In genomic region chr15:30990036-30990435, GRCh38 we compare ENCODE assay signal across 8 cellular contexts. TPM values are rescaled to one million over a fixed set of nuclear protein-coding genes. Genes with fewer than 3 reads are reported as not detected.
DNase-seq lines count a peak whose midpoint lies in the region; ATAC-seq, FAIRE-seq and TF ChIP-seq lines count a peak whose summit lies in the region.

No MANE protein-coding gene starts in this region.

- no peak overlapping the region for H2BK120ac ChIP-seq in H1 (replicated peaks; ENCODE audit: low read depth, low read length)

- no peak overlapping the region for H3K14ac ChIP-seq in H1 (ENCODE audit: insufficient read length)

- H3K27ac ChIP-seq in H1 (ENCODE audit: low read depth, low read length) (no peak overlapping the region), pancreas (peak overlapping the region in 1 of 4 donors; percentile 90)

- CTCF ChIA-PET in H1 (lab: Charles Lee; ENCODE audit: partially characterized antibody), result interaction anchor here (0.7 to 1.1 kb wide), 2 partner anchors 8 to 32 kb away, joined by 3 to 4 read pairs; no protein-coding TSS in a partner anchor

- peak overlapping the region in 2 of 4 experiments; percentile 86 to 91; a peak in 3 of 8 replicates for H3K4me3 ChIP-seq in H1 (ENCODE audit: extremely low read depth in 1 of 4, insufficient read depth in 2 of 4, low read depth in 3 of 4, low read length in 4 of 4)
- H3K4me3 ChIP-seq in pancreas, result peak overlapping the region in 3 of 4 donors; percentile 63 to 93 (median 75)

- peaks cover 2% of the 10 kb centered on the region; the same call in 1 of the 2 replicates for H3K79me1 ChIP-seq in H1 (ENCODE audit: low read depth, low read length)

- WGBS in H1 (ENCODE audit: extremely low coverage in 1 of 2, insufficient coverage in 1 of 2, insufficient read length in 1 of 2, insufficient replicate concordance in 2 of 2, low coverage in 1 of 2, low lambda C conversion rate in 2 of 2, missing lambda C conversion rate in 1 of 2), 2 experiments, result 93% methylated on average over 2 of the region's 2 CpGs; no CpG with 5 or more reads in 1 of the 2 experiments
- WGBS in pancreas, 2 donors, result 21 to 37% methylated on average over 2 of the region's 2 CpGs

- DNase-seq in ELR (ENCODE audit: low read depth) (peak; percentile 20), OCI-M1 (lab: John Stamatoyannopoulos, UW) (peak; percentile 51), H1 (ENCODE audit: low read depth in 1 of 2, low spot score in 2 of 2) (no peak), pancreas (no peak), NCI-H2107 (lab: John Stamatoyannopoulos, UW) (no peak), NK-92 (lab: John Stamatoyannopoulos, UW; ENCODE audit: unreplicated experiment) (no peak), activated gamma-delta T cell (lab: John Stamatoyannopoulos, UW) (no peak)

- no peak for TF ChIP-seq RAD21 in H1 (IDR thresholded peaks at IDR 0.05 in 1 of 2, conservative IDR thresholded peaks at IDR 0.05 in 1 of 2; ENCODE audit: low read depth in 2 of 2, low read length in 2 of 2)

- H3K9me3 ChIP-seq in H1 (ENCODE audit: insufficient read depth in 2 of 2, low read depth in 1 of 2, low read length in 1 of 2), result no peaks in the 10 kb centered on the region
- H3K9me3 ChIP-seq in pancreas, result no peaks in the 10 kb centered on the region

- no peak overlapping the region for H2AK5ac ChIP-seq in H1 (ENCODE audit: low read depth, low read length)

- POLR2A ChIA-PET in H1 (lab: Charles Lee; ENCODE audit: partially characterized antibody), result interaction anchor here (2.5 kb wide), 1 partner anchor 11 kb away, joined by 13 read pairs; no protein-coding TSS in a partner anchor

- no peak for TF ChIP-seq EP300 in H1 (IDR thresholded peaks at IDR 0.05; ENCODE audit: borderline replicate concordance in 1 of 2, low read depth in 2 of 2, low read length in 2 of 2)

- peak overlapping the region in 1 of 4 experiments; percentile 53; a peak in 1 of 7 replicates for H3K9ac ChIP-seq in H1 (replicated peaks in 1 of 4; ENCODE audit: extremely low read depth in 1 of 4, low read depth in 3 of 4, low read length in 3 of 4)

- no peak overlapping the region for H3K23ac ChIP-seq in H1 (ENCODE audit: insufficient read length)

- no peak overlapping the region for H4K91ac ChIP-seq in H1 (replicated peaks; ENCODE audit: insufficient read length, low read length)

- no peak overlapping the region for H2BK15ac ChIP-seq in H1 (ENCODE audit: low read length)

- H2BK5ac ChIP-seq in H1 (ENCODE audit: low read depth, low read length), result no peak overlapping the region

- no peaks in the 10 kb centered on the region for H4K20me1 ChIP-seq in H1 (replicated peaks in 1 of 2; ENCODE audit: control insufficient read depth in 1 of 2, insufficient read depth in 2 of 2, low read length in 2 of 2)

- H3K4me1 ChIP-seq in H1 (replicated peaks in 1 of 4; ENCODE audit: control insufficient read depth in 3 of 4, insufficient read depth in 4 of 4, low read length in 3 of 4) (peaks cover 0 to 2% (median 0%) of the 10 kb centered on the region in 4 experiments; a peak in 1 of 7 replicates), pancreas (peaks cover 0 to 31% (median 25%) of the 10 kb centered on the region in 3 donors)

- H2BK20ac ChIP-seq in H1 (ENCODE audit: low read length), result no peak overlapping the region

- FAIRE-seq in H1 (lab: Jason Lieb, UNC), result no peak
- FAIRE-seq in pancreas (lab: Jason Lieb, UNC), result no peak

- ATAC-seq in pancreas, result no peak
- ATAC-seq in GM18909 (IDR thresholded peaks at IDR 0.05; ENCODE audit: poor library complexity, unreplicated experiment), result no peak

- TF ChIP-seq POLR2A in H1 (IDR thresholded peaks at IDR 0.05; ENCODE audit: control extremely low read depth in 1 of 2, low read depth in 2 of 2, low read length in 2 of 2), result no peak

- H2BK12ac ChIP-seq in H1 (ENCODE audit: low read depth, low read length), result no peak overlapping the region

- no peak overlapping the region for H3K56ac ChIP-seq in H1 (replicated peaks; ENCODE audit: insufficient read length, low read depth, low read length)

- no peak overlapping the region for H2AFZ ChIP-seq in H1 (ENCODE audit: low read length)

- peak overlapping the region; percentile 82 to 85; a peak in 3 of 4 replicates for H3K4me2 ChIP-seq in H1 (ENCODE audit: insufficient read depth in 1 of 2, low read depth in 2 of 2, low read length in 2 of 2)

- H3K4ac ChIP-seq in H1 (replicated peaks; ENCODE audit: insufficient read length, low read depth, low read length), result no peak overlapping the region

- no peak overlapping the region for H3K18ac ChIP-seq in H1 (ENCODE audit: extremely low read depth, low read length)

- no peak overlapping the region for H4K5ac ChIP-seq in H1 (ENCODE audit: insufficient read length, low read depth, low read length)

- H3K79me2 ChIP-seq in H1 (ENCODE audit: control insufficient read depth in 1 of 2, insufficient read depth in 2 of 2, low read length in 2 of 2), result peaks cover 0 to 6% of the 10 kb centered on the region in 2 experiments; a peak in 2 of 4 replicates

- TF ChIP-seq CTCF in H1 (IDR thresholded peaks at IDR 0.05; ENCODE audit: control extremely low read depth in 1 of 3, insufficient read depth in 1 of 3, low read depth in 1 of 3, low read length in 3 of 3), result no peak
- TF ChIP-seq CTCF in pancreas (IDR thresholded peaks at IDR 0.05), result no peak

- peaks cover 8% of the 10 kb centered on the region; the same call in 1 of the 2 replicates for H3K23me2 ChIP-seq in H1 (ENCODE audit: low read depth, low read length)

- no peak overlapping the region for H4K8ac ChIP-seq in H1 (ENCODE audit: extremely low read depth, insufficient read depth, low read length)

- H3K27me3 ChIP-seq in H1 (replicated peaks in 1 of 4; ENCODE audit: control insufficient read depth in 3 of 4, extremely low read depth in 1 of 4, insufficient read depth in 3 of 4, low read length in 3 of 4) (no peaks in the 10 kb centered on the region), pancreas (no peaks in the 10 kb centered on the region)

- intact Hi-C loops in pancreas (cut with DNase I), result no loop called here

- H3K36me3 ChIP-seq in H1 (ENCODE audit: control insufficient read depth in 2 of 4, insufficient read depth in 4 of 4, low read length in 3 of 4), result peaks cover 0 to 4% (median 0%) of the 10 kb centered on the region in 4 experiments; a peak in 1 of 8 replicates
- no peaks in the 10 kb centered on the region for H3K36me3 ChIP-seq in pancreas

TF ChIP-seq in H1, 55 proteins besides CTCF, POLR2A, EP300 and RAD21:
- TF ChIP-seq POU5F1 (IDR thresholded peaks at IDR 0.05; ENCODE audit: low read depth, low read length) (no peak), SP1 (IDR thresholded peaks at IDR 0.05; ENCODE audit: low read depth, low read length) (no peak), E2F6 (IDR thresholded peaks at IDR 0.05) (no peak), GTF2F1 (IDR thresholded peaks at IDR 0.05; ENCODE audit: borderline replicate concordance, low read depth, low read length) (no peak), MAX (IDR thresholded peaks at IDR 0.05) (no peak), JUN (IDR thresholded peaks at IDR 0.05; ENCODE audit: low read depth, low read length) (no peak), YY1 (IDR thresholded peaks at IDR 0.05; ENCODE audit: low read depth, low read length) (no peak), TEAD4 (IDR thresholded peaks at IDR 0.05; ENCODE audit: low read depth, low read length) (no peak), KDM5A (IDR thresholded peaks at IDR 0.05; ENCODE audit: low read length) (no peak)
TF ChIP-seq in H1: peak in this region for 0.

RNA-seq across cellular contexts. Expression of gene MTMR10, which starts 1.4 kb away (rescaled TPM):
- total RNA-seq in H1 (2021; fragmentation: NEBNext Ultra II Directional; extraction: Animal tissue kit (Norgen Biotek cat#: 25700)), result 13.1 and 13.7 TPM in 2 replicates
- polyA plus RNA-seq in H1 (2011; rRNA removed) (3.7 and 3.8 TPM in 2 replicates), pancreas (10 to 100 TPM in 1 of 2 donors, 1 to 10 TPM in 1; 8.6 to 12.7 TPM)
- polyA plus RNA-seq in H1 (2011; cell fraction: cytosol; rRNA removed), result 5.7 TPM
- 6.2 TPM for polyA plus RNA-seq in H1 (2011; cell fraction: nucleus; rRNA removed)
- polyA plus RNA-seq in H1 (2012, experiment 1 of 2), result 6.5 to 9.4 TPM (median 7.7 TPM) in 4 replicates
- 0.83 TPM for polyA plus RNA-seq in H1 (2012, experiment 2 of 2)
- 7.4 TPM for polyA plus RNA-seq in H1 (2013, experiment 1 of 2)
- 6.8 TPM for polyA plus RNA-seq in H1 (2013, experiment 2 of 2)
- polyA minus RNA-seq in H1 (2011; rRNA and poly(A)+ RNA removed), result 10.3 and 14.0 TPM in 2 replicates
- 8.7 TPM for polyA minus RNA-seq in H1 (2011; cell fraction: cytosol; rRNA and poly(A)+ RNA removed)
- 23.1 TPM for polyA minus RNA-seq in H1 (2011; cell fraction: nucleus; rRNA and poly(A)+ RNA removed)
- total RNA-seq in pancreas, result 10 to 100 TPM in 5 of 6 donors, 1 to 10 TPM in 1; 7.5 to 18.9 (median 12.0) TPM

Comparison
In these comparisons a context has a peak if more than half of its experiments do, and no peak if none do; other contexts are left out.
1. DNase-seq: peak in ELR (single experiment) and OCI-M1 (single experiment); none in H1 (0 of 2), pancreas (0 of 6), NCI-H2107 (single experiment), NK-92 (single experiment) and activated gamma-delta T cell (single experiment).